28 cellular contexts compared by ENCODE assay signal in genomic region chr4:42821230-42821629, GRCh38.
"Had no signal": no experiment of that assay in that cellular context is flagged by ENCODE, and none has a peak within 500 bp of the region (broad histone marks: within the 10 kb centered on the region; RNA-seq: fewer than 3 reads in every experiment).

No MANE protein-coding gene starts in this region.

- H3K27ac ChIP-seq: colonic mucosa, coronary artery, dorsolateral prefrontal cortex, epithelial cell of prostate, esophagus muscularis mucosa, esophagus squamous epithelium, foreskin keratinocyte, gastrocnemius medialis, gastroesophageal sphincter, heart left ventricle, heart right ventricle had no signal

- H3K36me3 ChIP-seq: colonic mucosa, esophagus muscularis mucosa, esophagus squamous epithelium, gastrocnemius medialis, gastroesophageal sphincter, heart left ventricle, heart right ventricle had no signal

- H3K4me3 ChIP-seq: colonic mucosa, coronary artery, dorsolateral prefrontal cortex, esophagus muscularis mucosa, esophagus squamous epithelium, gastrocnemius medialis, gastroesophageal sphincter, heart left ventricle, heart right ventricle had no signal

- H3K9me3 ChIP-seq: colonic mucosa, esophagus muscularis mucosa, esophagus squamous epithelium, gastrocnemius medialis, gastroesophageal sphincter, heart right ventricle had no signal

- DNase-seq: colonic mucosa; cortex of kidney; dermis blood vessel endothelial cell; dorsolateral prefrontal cortex; effector CD4-positive, alpha-beta T cell; effector CD8-positive, alpha-beta T cell; effector memory CD4-positive, alpha-beta T cell; effector memory CD8-positive, alpha-beta T cell; endodermal cell; erythroblast; esophagus squamous epithelium; foreskin fibroblast; foreskin keratinocyte; foreskin melanocyte; gastrocnemius medialis; glutamatergic neuron; head of caudate nucleus; heart left ventricle; heart right ventricle had no signal

- ATAC-seq: effector memory CD8-positive, alpha-beta T cell; esophagus mucosa; foreskin keratinocyte; gastrocnemius medialis; gastroesophageal sphincter; heart left ventricle; heart right ventricle had no signal

- H3K4me1 ChIP-seq: colonic mucosa, esophagus muscularis mucosa, esophagus squamous epithelium, foreskin keratinocyte, gastroesophageal sphincter, heart left ventricle, heart right ventricle had no signal

- FAIRE-seq: colon, endometrium, endothelial cell of umbilical vein, frontal cortex had no signal

- H3K27me3 ChIP-seq: colonic mucosa, dorsolateral prefrontal cortex, esophagus muscularis mucosa, esophagus squamous epithelium, foreskin keratinocyte, gastrocnemius medialis, gastroesophageal sphincter, heart left ventricle, heart right ventricle had no signal
